Comparison of ENCODE assay signal across 18 cellular contexts in genomic region chr21:42850463-42850862, GRCh38.
"Had no signal": no experiment of that assay in that cellular context is flagged by ENCODE, and none has a peak within 500 bp of the region (broad histone marks: within the 10 kb centered on the region; RNA-seq: fewer than 3 reads in every experiment).

No MANE protein-coding gene starts in this region.

- H3K4me3 Mint-ChIP-seq: activated naive CD8-positive, alpha-beta T cell treated with anti-CD3 and anti-CD28 coated beads, Interleukin-2, amount 10 ng/mL, durations not matched to agents 7 days and 5 days; activated T-helper 1 cell treated with anti-CD3 and anti-CD28 coated beads, Interleukin-12 subunit alpha, Interleukin-12 subunit beta, Interleukin-2, Interleukin-4 antibody, amounts not matched to agents 30 ng/mL and 10 ng/mL and 1 ng/mL, durations not matched to agents 14 hours and 24 hours and 36 hours; immature natural killer cell; memory B cell; naive thymus-derived CD8-positive, alpha-beta T cell had no signal

- H3K9me3 Mint-ChIP-seq: activated naive CD8-positive, alpha-beta T cell treated with anti-CD3 and anti-CD28 coated beads, Interleukin-2, amount 10 ng/mL, durations not matched to agents 7 days and 5 days; activated T-helper 1 cell treated with anti-CD3 and anti-CD28 coated beads, Interleukin-12 subunit alpha, Interleukin-12 subunit beta, Interleukin-2, Interleukin-4 antibody, amounts not matched to agents 30 ng/mL and 10 ng/mL and 1 ng/mL, durations not matched to agents 14 hours and 24 hours and 36 hours; immature natural killer cell; naive thymus-derived CD8-positive, alpha-beta T cell had no signal

- H3K27ac ChIP-seq: body of pancreas, dorsolateral prefrontal cortex, neutrophil, pancreas, right lobe of liver, SK-N-MC, thoracic aorta, upper lobe of left lung had no signal

- H3K4me3 ChIP-seq: body of pancreas, dorsolateral prefrontal cortex, pancreas, right lobe of liver, SK-N-MC, thoracic aorta, upper lobe of left lung had no signal

- H3K4me1 ChIP-seq: body of pancreas, pancreas had no signal

- H3K27me3 Mint-ChIP-seq: activated naive CD8-positive, alpha-beta T cell treated with anti-CD3 and anti-CD28 coated beads, Interleukin-2, amount 10 ng/mL, durations not matched to agents 7 days and 5 days; memory B cell; naive thymus-derived CD8-positive, alpha-beta T cell had no signal

- DNase-seq: central memory CD4-positive, alpha-beta T cell; small intestine had no signal

- H3K27ac Mint-ChIP-seq: activated naive CD8-positive, alpha-beta T cell treated with anti-CD3 and anti-CD28 coated beads, Interleukin-2, amount 10 ng/mL, durations not matched to agents 7 days and 5 days; activated T-helper 1 cell treated with anti-CD3 and anti-CD28 coated beads, Interleukin-12 subunit alpha, Interleukin-12 subunit beta, Interleukin-2, Interleukin-4 antibody, amounts not matched to agents 30 ng/mL and 10 ng/mL and 1 ng/mL, durations not matched to agents 14 hours and 24 hours and 36 hours; memory B cell had no signal

- FAIRE-seq: colon, endometrium, frontal cortex, pancreas, small intestine had no signal

- H3K27me3 ChIP-seq: body of pancreas, dorsolateral prefrontal cortex, neutrophil, pancreas, right lobe of liver, upper lobe of left lung had no signal

- H3K9me3 ChIP-seq: body of pancreas, neutrophil, pancreas, right lobe of liver, thoracic aorta, upper lobe of left lung had no signal

- ATAC-seq: body of pancreas had no signal
